20 cellular contexts compared by ENCODE assay signal in genomic region chr20:62314711-62315302, GRCh38. TPM values are rescaled to one million over a fixed set of nuclear protein-coding genes. Genes with fewer than 3 reads are reported as not detected.
A peak's percentile ranks its signal among the peaks of the same experiment; 100 is the strongest.
DNase-seq lines count a peak whose midpoint lies in the region; ATAC-seq, FAIRE-seq and TF ChIP-seq lines count a peak whose summit lies in the region.
"Had no signal": no experiment of that assay in that cellular context is flagged by ENCODE, and none has a peak within 500 bp of the region (broad histone marks: within the 10 kb centered on the region; RNA-seq: fewer than 3 reads in every experiment).

No MANE protein-coding gene starts in this region.

- no peak overlapping the region for H3K14ac ChIP-seq in neuronal stem cell (ENCODE audit: low read length)

- H3K27me3 ChIP-seq in HepG2 (ENCODE audit: control insufficient read depth in 1 of 2, insufficient read depth in 2 of 2, low read length in 2 of 2) (no peaks in the 10 kb centered on the region), right lobe of liver (no peaks in the 10 kb centered on the region), neuronal stem cell (ENCODE audit: control insufficient read depth in 3 of 3, insufficient read depth in 3 of 3, low read depth in 1 of 3, low read length in 3 of 3) (no peaks in the 10 kb centered on the region), Karpas-422 (ENCODE audit: low read length) (no peaks in the 10 kb centered on the region)

- ATAC-seq in HepG2 (no peak), right lobe of liver (no peak)
- ATAC-seq: GM23338, K562 had no signal

- H3K4me1 ChIP-seq in HepG2 (ENCODE audit: insufficient read depth, low read length) (no peaks in the 10 kb centered on the region), right lobe of liver (no peaks in the 10 kb centered on the region), neuronal stem cell (ENCODE audit: control insufficient read depth in 2 of 2, insufficient read depth in 1 of 2, low read depth in 1 of 2, low read length in 2 of 2) (no peaks in the 10 kb centered on the region), Karpas-422 (ENCODE audit: low read length) (no peaks in the 10 kb centered on the region)

- no peak for TF ChIP-seq RAD21 in HepG2 (CRISPR knock-in tag; IDR thresholded peaks at IDR 0.05)

- H3K18ac ChIP-seq in neuronal stem cell (ENCODE audit: low read length) = peak overlapping the region; percentile 28

- no peak for TF ChIP-seq EP300 in HepG2 (IDR thresholded peaks at IDR 0.05; ENCODE audit: low read depth in 2 of 2, low read length in 2 of 2)
- no peak for TF ChIP-seq EP300 in HepG2 (CRISPR knock-in tag; IDR thresholded peaks at IDR 0.05; ENCODE audit: borderline replicate concordance)

- H4K91ac ChIP-seq in neuronal stem cell (ENCODE audit: low read depth, low read length, poor library complexity) = no peak overlapping the region

- H2BK120ac ChIP-seq in neuronal stem cell (ENCODE audit: low read depth, low read length) = no peak overlapping the region

- H3K79me2 ChIP-seq in HepG2 (ENCODE audit: insufficient read depth, low read length) (no peaks in the 10 kb centered on the region), Karpas-422 (ENCODE audit: low read length) (no peaks in the 10 kb centered on the region)

- no peak overlapping the region for H2BK5ac ChIP-seq in neuronal stem cell (ENCODE audit: low read length)

- H2AFZ ChIP-seq in HepG2 (ENCODE audit: low read length) (no peak overlapping the region), neuronal stem cell (ENCODE audit: low read length) (no peak overlapping the region), Karpas-422 (ENCODE audit: low read length) (no peak overlapping the region)
- H2AFZ ChIP-seq: GM23338 had no signal

- no peak overlapping the region for H2AK5ac ChIP-seq in neuronal stem cell (ENCODE audit: low read depth, low read length)

- no peaks in the 10 kb centered on the region; the same call in 1 of the 2 replicates for H4K20me1 ChIP-seq in HepG2 (ENCODE audit: insufficient read depth, low read length)
- no peaks in the 10 kb centered on the region for H4K20me1 ChIP-seq in Karpas-422 (ENCODE audit: insufficient read depth, low read depth, low read length)

- H3K4ac ChIP-seq in neuronal stem cell (ENCODE audit: low read length) = no peak overlapping the region

- peak overlapping the region; percentile 43 for H4K8ac ChIP-seq in neuronal stem cell (ENCODE audit: low read depth, low read length)

- H3K4me3 ChIP-seq in HepG2 (replicated peaks in 1 of 3; ENCODE audit: insufficient read depth in 1 of 3, low read depth in 2 of 3, low read length in 3 of 3) = no peak overlapping the region
- no peak overlapping the region for H3K4me3 ChIP-seq in right lobe of liver
- H3K4me3 ChIP-seq in neuronal stem cell (ENCODE audit: low read length in 2 of 2) = peak overlapping the region in 1 of 2 donors; percentile 55
- no peak overlapping the region for H3K4me3 ChIP-seq in Karpas-422 (ENCODE audit: low read length)
- H3K4me3 ChIP-seq: GM23338, K562 had no signal

- TF ChIP-seq POLR2A in HepG2 (IDR thresholded peaks at IDR 0.05; ENCODE audit: insufficient read depth in 1 of 2, low read depth in 2 of 2, low read length in 2 of 2) (no peak), right lobe of liver (IDR thresholded peaks at IDR 0.05) (no peak)

- DNase-seq in HepG2 (ENCODE audit: low spot score) (no peak), right lobe of liver (no peak), HTR-8/SVneo (ENCODE audit: insufficient read length, low spot score) (no peak), neuronal stem cell (ENCODE audit: low spot score) (no peak), retina (no peak), Karpas-422 (no peak)
- no peak for DNase-seq in stimulated activated CD4-positive, alpha-beta T cell treated with anti-CD3 and anti-CD28 coated beads, Interleukin-12 subunit alpha, Interleukin-12 subunit beta, amount 100 ng/mL, for 4 hours
- DNase-seq: C1 segment of cervical spinal cord; CD4-positive, CD25-positive, alpha-beta regulatory T cell; CD8-positive, alpha-beta memory T cell; COR-L47; DMS153; DMS79; GDM1; H7; IMR-90 had no signal

- H3K27ac ChIP-seq in HepG2 (ENCODE audit: extremely low read length, insufficient read depth, low read length) (no peak overlapping the region), right lobe of liver (no peak overlapping the region), neuronal stem cell (replicated peaks; ENCODE audit: low read length) (no peak overlapping the region), Karpas-422 (ENCODE audit: low read length) (no peak overlapping the region)

- intact Hi-C loops in HepG2 (cut with micrococcal nuclease; ENCODE audit: unreplicated experiment) = no loop called here
- intact Hi-C loops in right lobe of liver (cut with DNase I) = no loop called here

- no peak overlapping the region for H2BK15ac ChIP-seq in neuronal stem cell (ENCODE audit: low read length)

- H3K9ac ChIP-seq in HepG2 (ENCODE audit: insufficient read depth, low read depth, low read length) (no peak overlapping the region), neuronal stem cell (ENCODE audit: low read depth, low read length, poor library complexity) (peak overlapping the region; percentile 77), Karpas-422 (ENCODE audit: low read length) (no peak overlapping the region)

- WGBS in HepG2 (ENCODE audit: low lambda C conversion rate) = 97% methylated on average over 19 of the region's 25 CpGs
- WGBS in right lobe of liver (ENCODE audit: insufficient coverage, low coverage, low lambda C conversion rate, missing lambda C conversion rate) = no CpG with 5 or more reads among the region's 25 CpGs
- WGBS in neuronal stem cell (ENCODE audit: extremely low coverage in 2 of 2, insufficient read length in 2 of 2, insufficient replicate concordance in 1 of 2), 2 donors = no CpG with 5 or more reads among the region's 25 CpGs

- CTCF ChIA-PET in HepG2 (lab: Yijun Ruan, JAX; ENCODE audit: low intra/inter-chr PET ratio, low total read pairs) = no interaction called here

- H3K79me1 ChIP-seq in neuronal stem cell (ENCODE audit: low read depth, low read length) = peaks cover 9% of the 10 kb centered on the region

- no peaks in the 10 kb centered on the region for H3K9me3 ChIP-seq in HepG2 (ENCODE audit: low read length)
- no peaks in the 10 kb centered on the region for H3K9me3 ChIP-seq in right lobe of liver
- no peaks in the 10 kb centered on the region for H3K9me3 ChIP-seq in neuronal stem cell (replicated peaks in 1 of 2; ENCODE audit: control insufficient read depth in 2 of 2, insufficient read depth in 1 of 2, low read depth in 1 of 2, low read length in 2 of 2)
- H3K9me3 ChIP-seq in Karpas-422 (ENCODE audit: low read length) = peaks cover 2% of the 10 kb centered on the region; the same call in 1 of the 2 replicates

- H3K9me2 ChIP-seq in Karpas-422 (replicated peaks; ENCODE audit: insufficient read depth, low read length) = no peaks in the 10 kb centered on the region

- POLR2A ChIA-PET in HepG2 (lab: Yijun Ruan, JAX) = interaction anchor here (1.3 to 1.4 kb wide), 2 partner anchors 11 to 61 kb away, joined by 4 to 6 read pairs; no protein-coding TSS in a partner anchor

- peak overlapping the region; percentile 31 for H3K23ac ChIP-seq in neuronal stem cell (ENCODE audit: low read depth, low read length, poor library complexity)

- BruUV-seq in HepG2 (replicated peaks; lab: Mats Ljungman, UMichigan) = no TSS peak

- H3K4me2 ChIP-seq in HepG2 (ENCODE audit: low read depth, low read length) (no peak overlapping the region), neuronal stem cell (ENCODE audit: insufficient read depth, low read length, poor library complexity, severe bottlenecking) (no peak overlapping the region), Karpas-422 (ENCODE audit: low read depth, low read length, poor library complexity, severe bottlenecking) (no peak overlapping the region)
- H3K4me2 ChIP-seq: GM23338 had no signal

- in situ Hi-C loops in HepG2 (cut with HindIII; ENCODE audit: extremely low pct_ligation_motif_present, low pct_unique_long_range_greater_than_20kb) = no loop called here

- no peak overlapping the region for H2BK12ac ChIP-seq in neuronal stem cell (ENCODE audit: low read length)

- FAIRE-seq in HepG2 (lab: Jason Lieb, UNC) (no peak), HTR-8/SVneo (lab: Jason Lieb, UNC) (peak; percentile 67)
- FAIRE-seq: GM12892, GM18507, K562 had no signal

- H3K36me3 ChIP-seq in HepG2 (replicated peaks in 1 of 2; ENCODE audit: control insufficient read depth in 1 of 2, insufficient read depth in 2 of 2, low read length in 2 of 2) (peaks cover 59 to 83% of the 10 kb centered on the region in 2 experiments), right lobe of liver (peaks cover 0 to 18% (median under 1%) of the 10 kb centered on the region in 4 donors), neuronal stem cell (replicated peaks in 1 of 2; ENCODE audit: control insufficient read depth in 2 of 2, insufficient read depth in 2 of 2, low read length in 2 of 2) (peaks cover 68 to 74% of the 10 kb centered on the region in 2 donors), Karpas-422 (ENCODE audit: insufficient read depth, low read length) (no peaks in the 10 kb centered on the region)

- no peak for TF ChIP-seq CTCF in HepG2 (CRISPR knock-in tag; IDR thresholded peaks at IDR 0.05)
- no peak for TF ChIP-seq CTCF in right lobe of liver (IDR thresholded peaks at IDR 0.05)

RNA-seq across cellular contexts. Expression of gene ADRM1, which starts 12.0 kb away (rescaled TPM):
- 143 and 154 TPM in 2 replicates for total RNA-seq in HepG2 (2016; rRNA removed; fragmentation: Illumina TruSeq; extraction: Trizol)
- total RNA-seq in HepG2 (2016; cell fraction: cytosol; rRNA removed; fragmentation: Illumina TruSeq; extraction: Trizol; ENCODE audit: low read depth) = 51.6 and 53.2 TPM in 2 replicates
- 149 and 159 TPM in 2 replicates for total RNA-seq in HepG2 (2016; cell fraction: insoluble cytoplasmic fraction; rRNA removed; fragmentation: Illumina TruSeq; extraction: Trizol)
- 59.3 and 62.8 TPM in 2 replicates for total RNA-seq in HepG2 (2016; cell fraction: membrane; rRNA removed; fragmentation: Illumina TruSeq; extraction: Trizol)
- total RNA-seq in HepG2 (2016; cell fraction: nucleus; rRNA removed; fragmentation: Illumina TruSeq; extraction: Trizol) = 76.2 and 86.5 TPM in 2 replicates
- polyA plus RNA-seq in HepG2 (2011; rRNA removed) = 92.9 and 106 TPM in 2 replicates
- polyA plus RNA-seq in HepG2 (2011; cell fraction: cytosol; rRNA removed) = 90.4 and 144 TPM in 2 replicates
- 158 and 185 TPM in 2 replicates for polyA plus RNA-seq in HepG2 (2011; cell fraction: nucleus; rRNA removed)
- polyA plus RNA-seq in HepG2 (2012) = 62.1 and 86.3 TPM in 2 replicates
- polyA plus RNA-seq in HepG2 (2016; cell fraction: cytosol; fragmentation: Illumina TruSeq; extraction: Trizol; ENCODE audit: low read depth) = 50.3 and 52.6 TPM in 2 replicates
- polyA plus RNA-seq in HepG2 (2016; cell fraction: insoluble cytoplasmic fraction; fragmentation: Illumina TruSeq; extraction: Trizol; ENCODE audit: low read depth) = 185 and 189 TPM in 2 replicates
- polyA plus RNA-seq in HepG2 (2016; cell fraction: membrane; fragmentation: Illumina TruSeq; extraction: Trizol; ENCODE audit: low read depth) = 54.2 and 55.6 TPM in 2 replicates
- 165 and 171 TPM in 2 replicates for polyA plus RNA-seq in HepG2 (2016; cell fraction: nucleus; fragmentation: Illumina TruSeq; extraction: Trizol; ENCODE audit: insufficient read depth, low read depth)
- 92.6 and 107 TPM in 2 replicates for polyA minus RNA-seq in HepG2 (2011; rRNA and poly(A)+ RNA removed; ENCODE audit: low replicate concordance)
- 50.7 and 55.0 TPM in 2 replicates for polyA minus RNA-seq in HepG2 (2011; cell fraction: cytosol; rRNA and poly(A)+ RNA removed)
- polyA minus RNA-seq in HepG2 (2011; cell fraction: nucleus; rRNA and poly(A)+ RNA removed) = 47.2 and 49.4 TPM in 2 replicates
- 100 to 1,000 TPM in 2 of 6 experiments, 10 to 100 TPM in 4; 49.5 to 139 (median 55.7) TPM for total RNA-seq in right lobe of liver
- 69.1 TPM for polyA plus RNA-seq in neuronal stem cell (2013, experiment 1 of 2)
- 69.0 TPM for polyA plus RNA-seq in neuronal stem cell (2013, experiment 2 of 2)
- 53.5 and 109 TPM in 2 replicates for total RNA-seq in Karpas-422 (2014; rRNA removed; shearing (Covaris generic); ENCODE audit: low replicate concordance)

RNA-seq across cellular contexts. Expression of gene LAMA5, which starts 52.3 kb away (rescaled TPM):
- total RNA-seq in HepG2 (2016; rRNA removed; fragmentation: Illumina TruSeq; extraction: Trizol) (28.5 and 44.7 TPM in 2 replicates), right lobe of liver (10 to 100 TPM; 30.3 to 80.8 (median 47.1) TPM)
- 32.2 and 40.1 TPM in 2 replicates for total RNA-seq in HepG2 (2016; cell fraction: cytosol; rRNA removed; fragmentation: Illumina TruSeq; extraction: Trizol; ENCODE audit: low read depth)
- total RNA-seq in HepG2 (2016; cell fraction: insoluble cytoplasmic fraction; rRNA removed; fragmentation: Illumina TruSeq; extraction: Trizol) = 24.0 and 53.5 TPM in 2 replicates
- 23.5 and 24.2 TPM in 2 replicates for total RNA-seq in HepG2 (2016; cell fraction: membrane; rRNA removed; fragmentation: Illumina TruSeq; extraction: Trizol)
- 108 and 131 TPM in 2 replicates for total RNA-seq in HepG2 (2016; cell fraction: nucleus; rRNA removed; fragmentation: Illumina TruSeq; extraction: Trizol)
- polyA plus RNA-seq in HepG2 (2011; rRNA removed) = 21.0 and 22.7 TPM in 2 replicates
- 9.5 and 17.6 TPM in 2 replicates for polyA plus RNA-seq in HepG2 (2011; cell fraction: cytosol; rRNA removed)
- 504 and 754 TPM in 2 replicates for polyA plus RNA-seq in HepG2 (2011; cell fraction: nucleus; rRNA removed)
- polyA plus RNA-seq in HepG2 (2012) = 96.2 and 135 TPM in 2 replicates
- polyA plus RNA-seq in HepG2 (2016; cell fraction: cytosol; fragmentation: Illumina TruSeq; extraction: Trizol; ENCODE audit: low read depth) = 12.5 and 12.7 TPM in 2 replicates
- 34.3 and 49.3 TPM in 2 replicates for polyA plus RNA-seq in HepG2 (2016; cell fraction: insoluble cytoplasmic fraction; fragmentation: Illumina TruSeq; extraction: Trizol; ENCODE audit: low read depth)
- polyA plus RNA-seq in HepG2 (2016; cell fraction: membrane; fragmentation: Illumina TruSeq; extraction: Trizol; ENCODE audit: low read depth) = 14.2 and 17.2 TPM in 2 replicates
- polyA plus RNA-seq in HepG2 (2016; cell fraction: nucleus; fragmentation: Illumina TruSeq; extraction: Trizol; ENCODE audit: insufficient read depth, low read depth) = 598 and 620 TPM in 2 replicates
- 26.2 and 35.7 TPM in 2 replicates for polyA minus RNA-seq in HepG2 (2011; rRNA and poly(A)+ RNA removed; ENCODE audit: low replicate concordance)
- polyA minus RNA-seq in HepG2 (2011; cell fraction: cytosol; rRNA and poly(A)+ RNA removed) = 23.2 and 27.1 TPM in 2 replicates
- polyA minus RNA-seq in HepG2 (2011; cell fraction: nucleus; rRNA and poly(A)+ RNA removed) = 70.0 and 71.2 TPM in 2 replicates
- 59.5 TPM for polyA plus RNA-seq in neuronal stem cell (2013, experiment 1 of 2)
- polyA plus RNA-seq in neuronal stem cell (2013, experiment 2 of 2) = 57.4 TPM
- 3.2 and 17.5 TPM in 2 replicates for total RNA-seq in Karpas-422 (2014; rRNA removed; shearing (Covaris generic); ENCODE audit: low replicate concordance)
- polyA plus RNA-seq: CD8-positive, alpha-beta memory T cell had no signal
